ENCODE assay signal across 8 cellular contexts in genomic region chr2:231680284-231680991, GRCh38. TPM values are rescaled to one million over a fixed set of nuclear protein-coding genes. Genes with fewer than 3 reads are reported as not detected.
DNase-seq lines count a peak whose midpoint lies in the region; ATAC-seq and TF ChIP-seq lines count a peak whose summit lies in the region.

No MANE protein-coding gene starts in this region.

- TF ChIP-seq CTCF in GM12875 (IDR thresholded peaks at IDR 0.05; ENCODE audit: borderline replicate concordance, insufficient read depth, low read depth, low read length): no peak
- TF ChIP-seq CTCF in mammary epithelial cell (conservative IDR thresholded peaks at IDR 0.05 in 1 of 2, IDR thresholded peaks at IDR 0.05 in 1 of 2; ENCODE audit: extremely low read depth in 1 of 2, insufficient read depth in 1 of 2, low read depth in 1 of 2, low read length in 2 of 2): peak in 1 of 2 donors; percentile 1

- no peaks in the 10 kb centered on the region for H3K79me2 ChIP-seq in mammary epithelial cell (ENCODE audit: insufficient read depth, low read length)

- H2AFZ ChIP-seq in mammary epithelial cell (ENCODE audit: low read depth, low read length): peak overlapping the region; percentile 88

- no peaks in the 10 kb centered on the region for H3K36me3 ChIP-seq in MG63
- H3K36me3 ChIP-seq in mammary epithelial cell (ENCODE audit: insufficient read depth, low read length): no peaks in the 10 kb centered on the region
- H3K36me3 ChIP-seq in mesodermal cell (ENCODE audit: control insufficient read depth, insufficient read depth, low read length): no peaks in the 10 kb centered on the region

- peak overlapping the region; percentile 87 for H3K4me2 ChIP-seq in mammary epithelial cell (ENCODE audit: insufficient read depth, low read depth, low read length)

- H4K20me1 ChIP-seq in mammary epithelial cell (ENCODE audit: insufficient read depth, low read length): no peaks in the 10 kb centered on the region

- H3K27me3 ChIP-seq in MG63: no peaks in the 10 kb centered on the region
- H3K27me3 ChIP-seq in mammary epithelial cell (ENCODE audit: insufficient read depth, low read length): no peaks in the 10 kb centered on the region

- CTCF ChIA-PET in mammary epithelial cell (lab: Charles Lee; ENCODE audit: low non-redundant PET): no interaction called here

- peak overlapping the region; percentile 30 for H3K4me3 ChIP-seq in GM12875 (ENCODE audit: low read depth, low read length)
- peak overlapping the region; percentile 52 for H3K4me3 ChIP-seq in MG63
- H3K4me3 ChIP-seq in mammary epithelial cell (replicated peaks in 1 of 3; ENCODE audit: insufficient read depth in 1 of 3, low read depth in 2 of 3, low read length in 3 of 3): peak overlapping the region in 2 of 3 experiments; percentile 43 to 44
- peak overlapping the region; percentile 49 for H3K4me3 ChIP-seq in mesodermal cell (ENCODE audit: extremely low read depth, insufficient read depth, low read length, poor library complexity, severe bottlenecking)

- BruUV-seq in mammary epithelial cell (replicated peaks; lab: Mats Ljungman, UMichigan): no TSS peak

- ATAC-seq in GM19395 (IDR thresholded peaks at IDR 0.05; ENCODE audit: unreplicated experiment): no peak

- intact Hi-C loops in mammary epithelial cell (cut with micrococcal nuclease): no loop called here

- H3K9ac ChIP-seq in mammary epithelial cell (ENCODE audit: insufficient read depth, low read length): peak overlapping the region; percentile 37

- in situ Hi-C loops in mammary epithelial cell (cut with MboI; ENCODE audit: low sequenced_read_pairs in 2 of 2): no loop called here

- DNase-seq in MG63 (no peak), mammary epithelial cell (no peak), NCI-H1048 (lab: John Stamatoyannopoulos, UW) (no peak), UCSD-AML1 (lab: John Stamatoyannopoulos, UW; ENCODE audit: unreplicated experiment) (no peak), GM19240 (ENCODE audit: insufficient read length, low spot score) (no peak)

- H3K4me1 ChIP-seq in mammary epithelial cell (ENCODE audit: insufficient read depth, low read length) (peaks cover 16% of the 10 kb centered on the region), mesodermal cell (ENCODE audit: control insufficient read depth, insufficient read depth, low read length, poor library complexity, severe bottlenecking) (peaks cover 15% of the 10 kb centered on the region)

- H3K9me3 ChIP-seq in MG63 (no peaks in the 10 kb centered on the region), mammary epithelial cell (replicated peaks; ENCODE audit: insufficient read depth, low read length) (no peaks in the 10 kb centered on the region), mesodermal cell (ENCODE audit: control insufficient read depth, low read length) (no peaks in the 10 kb centered on the region)

- 10% methylated on average over 16 of the region's 39 CpGs for WGBS in mammary epithelial cell (ENCODE audit: low coverage, missing lambda C conversion rate)
- 10% methylated on average over 27 to 30 of the region's 39 CpGs for WGBS in mesodermal cell (ENCODE audit: insufficient coverage in 2 of 2), 2 experiments

- dilution Hi-C loops in mammary epithelial cell (cut with HindIII; ENCODE audit: low sequenced_read_pairs): loop anchor here (5.0 kb wide), 1 partner anchor 83 kb away; no protein-coding TSS in a partner anchor

- H3K27ac ChIP-seq in mammary epithelial cell (ENCODE audit: insufficient read depth, low read depth, low read length) (peak overlapping the region; percentile 43), mesodermal cell (ENCODE audit: low read depth, low read length, severe bottlenecking) (peak overlapping the region; percentile 96)

RNA-seq across cellular contexts. Expression of gene PTMA, which starts 27.9 kb away (rescaled TPM):
- total RNA-seq in MG63 (2014; rRNA removed; shearing (Covaris generic); ENCODE audit: low replicate concordance): 1,493 and 1,533 TPM in 2 replicates
- total RNA-seq in mammary epithelial cell: 100 to 1,000 TPM; 300 to 544 TPM
- polyA plus RNA-seq in mammary epithelial cell: 651 TPM
- 178 TPM for polyA minus RNA-seq in mammary epithelial cell
- 986 TPM for polyA plus RNA-seq in mesodermal cell (2013, experiment 1 of 2)
- polyA plus RNA-seq in mesodermal cell (2013, experiment 2 of 2): 1,146 TPM
